In genomic region chr10:22415072-22415471, GRCh38 we compare ENCODE assay signal across 19 cellular contexts.
DNase-seq lines count a peak whose midpoint lies in the region; ATAC-seq, FAIRE-seq and TF ChIP-seq lines count a peak whose summit lies in the region.
"Had no signal": no experiment of that assay in that cellular context is flagged by ENCODE, and none has a peak within 500 bp of the region (broad histone marks: within the 10 kb centered on the region; RNA-seq: fewer than 3 reads in every experiment).

No MANE protein-coding gene starts in this region.

- no peak overlapping the region for H3K9ac ChIP-seq in mesenchymal stem cell (ENCODE audit: low read length)

- no peak overlapping the region for H2BK15ac ChIP-seq in mesenchymal stem cell (ENCODE audit: low read depth, poor library complexity, severe bottlenecking)

- no peak overlapping the region for H4K91ac ChIP-seq in mesenchymal stem cell (ENCODE audit: low read length)

- H3K27ac ChIP-seq in mesenchymal stem cell (ENCODE audit: low read length, poor library complexity, severe bottlenecking) (no peak overlapping the region), stomach (no peak overlapping the region), heart right ventricle (no peak overlapping the region)

- H3K4me1 ChIP-seq in mesenchymal stem cell (ENCODE audit: control insufficient read depth, insufficient read depth, low read depth, low read length) (no peaks in the 10 kb centered on the region), stomach (no peaks in the 10 kb centered on the region), heart right ventricle (no peaks in the 10 kb centered on the region)

- H3K4ac ChIP-seq in mesenchymal stem cell (ENCODE audit: low read depth in 1 of 2, low read length in 2 of 2), result no peak overlapping the region

- 97% methylated on average over 2 of the region's 2 CpGs for WGBS in mesenchymal stem cell
- 95 to 98% (median 97%) methylated on average over 2 of the region's 2 CpGs for WGBS in stomach, 5 donors
- 95 to 96% methylated on average over 2 of the region's 2 CpGs for WGBS in heart right ventricle, 2 donors

- H4K8ac ChIP-seq in mesenchymal stem cell (ENCODE audit: low read length), result no peak overlapping the region

- H3K36me3 ChIP-seq in mesenchymal stem cell (ENCODE audit: control insufficient read depth in 1 of 2, insufficient read depth in 2 of 2, low read depth in 1 of 2, low read length in 2 of 2) (no peaks in the 10 kb centered on the region), stomach (no peaks in the 10 kb centered on the region), heart right ventricle (no peaks in the 10 kb centered on the region)
- H3K36me3 ChIP-seq: HAP-1 had no signal

- H3K27me3 ChIP-seq in mesenchymal stem cell (ENCODE audit: control insufficient read depth in 1 of 2, insufficient read depth in 1 of 2, low read length in 2 of 2) (peaks cover 0 to 4% of the 10 kb centered on the region in 2 experiments), stomach (no peaks in the 10 kb centered on the region), heart right ventricle (no peaks in the 10 kb centered on the region)

- no peak overlapping the region for H2AK5ac ChIP-seq in mesenchymal stem cell (ENCODE audit: low read length, severe bottlenecking)

- ATAC-seq in heart right ventricle, result no peak

- TF ChIP-seq EP300 in stomach (IDR thresholded peaks at IDR 0.05), result no peak

- TF ChIP-seq CTCF in stomach (IDR thresholded peaks at IDR 0.05), result no peak
- TF ChIP-seq CTCF in heart right ventricle (IDR thresholded peaks at IDR 0.05), result no peak

- H2BK5ac ChIP-seq in mesenchymal stem cell (ENCODE audit: low read depth, low read length, poor library complexity, severe bottlenecking), result no peak overlapping the region

- H3K9me3 ChIP-seq in mesenchymal stem cell (ENCODE audit: control insufficient read depth, low read length), result no peaks in the 10 kb centered on the region
- H3K9me3 ChIP-seq in stomach, result no peaks in the 10 kb centered on the region
- H3K9me3 ChIP-seq in heart right ventricle, result no peaks in the 10 kb centered on the region
- H3K9me3 ChIP-seq: HAP-1 had no signal

- DNase-seq in mesenchymal stem cell (no peak), NCI-H1436 treated with DMSO at 0.1 percent for 48 hours (lab: John Stamatoyannopoulos, UW) (no peak), stomach (no peak), heart right ventricle (no peak)
- no peak for DNase-seq in activated naive CD4-positive, alpha-beta T cell treated with anti-CD3 and anti-CD28 coated beads, Interleukin-2, amount 50 U/mL, for 16 hours
- DNase-seq: 8988T; C1 segment of cervical spinal cord; Calu3; CD4-positive, alpha-beta memory T cell; COR-L47; DMS53; DMS79 treated with DMSO at 0.1 percent for 48 hours; GOT3 had no signal

- peak overlapping the region; percentile 51 for H2AFZ ChIP-seq in mesenchymal stem cell (ENCODE audit: low read depth, low read length)

- intact Hi-C loops in stomach (cut with DNase I; ENCODE audit: low total_unique reads), result no loop called here
- intact Hi-C loops in heart right ventricle (cut with DNase I), result no loop called here

- no peak overlapping the region for H3K23ac ChIP-seq in mesenchymal stem cell (ENCODE audit: low read length in 2 of 2)

- no peak overlapping the region for H3K14ac ChIP-seq in mesenchymal stem cell (ENCODE audit: low read length in 2 of 2)

- FAIRE-seq in G401.6 (lab: Jason Lieb, UNC) (peak; percentile 97), TTC549 (lab: Jason Lieb, UNC) (peak; percentile 87), colon (lab: Jason Lieb, UNC) (peak; percentile 84)
- FAIRE-seq: GM12892, H54 had no signal

- no peak overlapping the region for H2BK12ac ChIP-seq in mesenchymal stem cell (ENCODE audit: low read length in 2 of 2)

- no peak for TF ChIP-seq POLR2A in stomach (IDR thresholded peaks at IDR 0.05)

- no peak overlapping the region for H3K4me3 ChIP-seq in mesenchymal stem cell (ENCODE audit: insufficient read depth in 1 of 2, low read depth in 1 of 2, low read length in 2 of 2)
- H3K4me3 ChIP-seq in stomach, result no peak overlapping the region
- no peak overlapping the region for H3K4me3 ChIP-seq in heart right ventricle
- H3K4me3 ChIP-seq: HAP-1 had no signal

- H3K18ac ChIP-seq in mesenchymal stem cell (ENCODE audit: low read depth in 1 of 2, low read length in 2 of 2), result no peak overlapping the region

- no peak overlapping the region for H2BK120ac ChIP-seq in mesenchymal stem cell (ENCODE audit: low read depth, low read length)

- H3K4me2 ChIP-seq in mesenchymal stem cell (ENCODE audit: low read length, poor library complexity, severe bottlenecking), result no peak overlapping the region

- no peaks in the 10 kb centered on the region for H3K79me1 ChIP-seq in mesenchymal stem cell (replicated peaks; ENCODE audit: low read length, poor library complexity, severe bottlenecking)
